35 cellular contexts compared by ENCODE assay signal in genomic region chr3:2071531-2071930, GRCh38. TPM values are rescaled to one million over a fixed set of nuclear protein-coding genes. Genes with fewer than 3 reads are reported as not detected.
"Had no signal": no experiment of that assay in that cellular context is flagged by ENCODE, and none has a peak within 500 bp of the region (broad histone marks: within the 10 kb centered on the region; RNA-seq: fewer than 3 reads in every experiment).

No MANE protein-coding gene starts in this region.

- H3K9me3 ChIP-seq: adrenal gland, body of pancreas, breast epithelium had no signal

- ATAC-seq: activated naive CD4-positive, alpha-beta T cell treated with anti-CD3 and anti-CD28 coated beads, Interleukin-2, amount 50 U/mL, for 72 hours; activated naive CD8-positive, alpha-beta T cell treated with anti-CD3 and anti-CD28 coated beads, Interleukin-2, amount 50 U/mL, for 24 hours; activated T-cell treated with anti-CD3 and anti-CD28 coated beads, Interleukin-2, amount 50 U/mL, for 4 hours; activated T-cell treated with anti-CD3 and anti-CD28 coated beads, Interleukin-2, amount 50 U/mL, for 72 hours; activated T-helper 17 cell treated with anti-CD3 and anti-CD28 coated beads, Interleukin-2, amount 50 U/mL, for 72 hours; body of pancreas had no signal

- H3K4me1 ChIP-seq: adrenal gland, body of pancreas, breast epithelium had no signal

- H3K27ac ChIP-seq: adrenal gland, body of pancreas, brain microvascular endothelial cell, breast epithelium, cardiac muscle cell had no signal

- FAIRE-seq: astrocyte, bronchial epithelial cell, colon had no signal

- H3K36me3 ChIP-seq: adrenal gland, brain microvascular endothelial cell, breast epithelium, cardiac muscle cell had no signal

- H3K4me3 ChIP-seq: adrenal gland, body of pancreas, breast epithelium, cardiac muscle cell had no signal

- DNase-seq: activated effector memory CD4-positive, alpha-beta T cell treated with anti-CD3 and anti-CD28 coated beads, Interleukin-2, amount 50 U/mL, for 16 hours; activated effector memory CD4-positive, alpha-beta T cell treated with Interleukin-2 at 50 U/mL for 16 hours; activated gamma-delta T cell; activated gamma-delta T cell treated with Interleukin-2 at 50 U/mL for 16 hours; activated naive CD4-positive, alpha-beta T cell; activated naive CD4-positive, alpha-beta T cell treated with anti-CD3 and anti-CD28 coated beads for 36 hours; activated naive CD4-positive, alpha-beta T cell treated with anti-CD3 and anti-CD28 coated beads, Interleukin-2, amount 10 ng/mL, durations not matched to agents 7 days and 5 days; activated naive CD4-positive, alpha-beta T cell treated with anti-CD3 and anti-CD28 coated beads, Interleukin-2, amount 50 U/mL, for 16 hours; activated naive CD4-positive, alpha-beta T cell treated with Interleukin-2 at 50 U/mL for 16 hours; activated naive CD8-positive, alpha-beta T cell treated with anti-CD3 and anti-CD28 coated beads for 36 hours; activated naive CD8-positive, alpha-beta T cell treated with anti-CD3 and anti-CD28 coated beads, Interleukin-2, amount 10 ng/mL, durations not matched to agents 7 days and 5 days; activated naive CD8-positive, alpha-beta T cell treated with anti-CD3 and anti-CD28 coated beads, Interleukin-2, amount 50 U/mL, for 24 hours; activated T-cell treated with anti-CD3 and anti-CD28 coated beads, Interleukin-2, amount 50 U/mL, for 24 hours; activated T-cell treated with anti-CD3 and anti-CD28 coated beads, Interleukin-2, amount 50 U/mL, for 4 hours; activated T-cell treated with anti-CD3 and anti-CD28 coated beads, Interleukin-2, amount 50 U/mL, for 48 hours; activated T-cell treated with anti-CD3 and anti-CD28 coated beads, Interleukin-2, amount 50 U/mL, for 72 hours; adrenal gland; amniotic stem cell; amygdala; anterior cingulate cortex; aorta; body of pancreas; brain microvascular endothelial cell; caudate nucleus; central memory CD4-positive, alpha-beta T cell; cerebellar nuclear complex had no signal

- H3K27me3 ChIP-seq: adrenal gland, body of pancreas, brain microvascular endothelial cell, breast epithelium, cardiac muscle cell had no signal

RNA-seq across cellular contexts. Expression of gene CNTN4, which starts 27.1 kb away (rescaled TPM):
- total RNA-seq: activated naive CD4-positive, alpha-beta T cell treated with anti-CD3 and anti-CD28 coated beads for 36 hours; activated naive CD4-positive, alpha-beta T cell treated with anti-CD3 and anti-CD28 coated beads, Interleukin-2, amount 50 U/mL, for 72 hours; activated naive CD8-positive, alpha-beta T cell treated with anti-CD3 and anti-CD28 coated beads for 36 hours; activated naive CD8-positive, alpha-beta T cell treated with anti-CD3 and anti-CD28 coated beads, Interleukin-2, amount 10 ng/mL, durations not matched to agents 7 days and 5 days; activated T-cell treated with anti-CD3 and anti-CD28 coated beads, Interleukin-2, amount 50 U/mL, for 4 hours; activated T-helper 1 cell treated with anti-CD3 and anti-CD28 coated beads, Interleukin-12 subunit alpha, Interleukin-12 subunit beta, Interleukin-2, Interleukin-4 antibody, amounts not matched to agents 30 ng/mL and 10 ng/mL and 1 ng/mL, durations not matched to agents 14 hours and 24 hours and 36 hours; activated T-helper 17 cell treated with anti-CD3 and anti-CD28 coated beads, Interleukin-2, amount 50 U/mL, for 72 hours; activated T-helper 2 cell treated with anti-CD3 and anti-CD28 coated beads, Interferon-gamma antibody, Interleukin-2, Interleukin-4, amounts not matched to agents 10 μg/mL and 5 μg/mL and 100 μg/mL, durations not matched to agents 14 hours and 24 hours and 36 hours; astrocyte had no signal
